In the genomic region with DNA sequence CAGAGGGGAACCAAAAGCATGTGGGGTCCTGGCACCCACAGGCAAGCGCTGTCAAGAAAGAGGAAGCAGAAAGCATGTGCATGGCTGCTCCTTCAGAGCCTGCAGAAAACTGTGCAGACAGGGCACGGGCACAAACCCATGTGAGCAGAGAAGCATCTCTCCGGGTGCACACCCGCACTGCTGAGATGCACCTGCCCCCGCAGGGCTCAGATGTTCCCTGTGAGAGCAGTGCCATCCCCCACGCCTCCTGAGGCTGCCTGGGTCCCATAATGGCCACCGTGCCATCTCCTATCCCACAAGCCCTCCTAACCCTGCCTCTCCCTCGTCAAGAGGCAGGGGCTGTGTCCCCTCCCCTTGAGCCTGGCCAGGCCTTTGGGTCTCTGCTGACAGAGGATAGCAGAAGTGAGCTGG, we compare ENCODE assay signal across 9 cellular contexts.
DNase-seq lines count a peak whose midpoint lies in the region; ATAC-seq and TF ChIP-seq lines count a peak whose summit lies in the region.
"Had no signal": no experiment of that assay in that cellular context is flagged by ENCODE, and none has a peak within 500 bp of the region (broad histone marks: within the 10 kb centered on the region; RNA-seq: fewer than 3 reads in every experiment).

No MANE protein-coding gene starts in this region.

- intact Hi-C loops in head of caudate nucleus (cut with DNase I): no loop called here

- H3K9me3 Mint-ChIP-seq in nephron progenitor cell: peaks cover 37% of the 10 kb centered on the region

- peak overlapping the region; percentile 97 for H3K27ac ChIP-seq in BLaER1

- no peaks in the 10 kb centered on the region for H4K20me1 ChIP-seq in BLaER1

- in situ Hi-C loops in GM18951 (cut with MboI; ENCODE audit: low sequenced_read_pairs, unreplicated experiment): no loop called here

- peaks cover 71% of the 10 kb centered on the region for H3K4me1 ChIP-seq in BLaER1

- H3K27ac Mint-ChIP-seq in nephron progenitor cell: no peak overlapping the region

- DNase-seq in NCI-H2171 (lab: John Stamatoyannopoulos, UW) (peak; percentile 9), head of caudate nucleus (peak; percentile 54 to 96 (median 83)), nephron progenitor cell (no peak)
- DNase-seq: CD4-positive, alpha-beta memory T cell had no signal

- H3K27me3 ChIP-seq in BLaER1: no peaks in the 10 kb centered on the region

- peaks cover 21% of the 10 kb centered on the region for H3K36me3 ChIP-seq in BLaER1

- peaks cover 37% of the 10 kb centered on the region for H3K4me1 Mint-ChIP-seq in nephron progenitor cell

- TF ChIP-seq POLR2A in GM18951 (IDR thresholded peaks at IDR 0.05; ENCODE audit: extremely low read depth, insufficient read depth, insufficient read length): peak; percentile 35

- H3K4me3 ChIP-seq in BLaER1: peak overlapping the region; percentile 66

- peaks cover 32% of the 10 kb centered on the region for H3K9me3 ChIP-seq in BLaER1

- H3K9ac ChIP-seq in BLaER1: peak overlapping the region; percentile 78

- H3K27me3 Mint-ChIP-seq in nephron progenitor cell (ENCODE audit: low read depth, poor library complexity): peaks cover 16% of the 10 kb centered on the region

- no peak for TF ChIP-seq CTCF in nephron progenitor cell (IDR thresholded peaks at IDR 0.05)

- ATAC-seq in HG03354 (IDR thresholded peaks at IDR 0.05; ENCODE audit: poor library complexity, severe bottlenecking, unreplicated experiment): no peak
- no peak for ATAC-seq in GM19035 (IDR thresholded peaks at IDR 0.05; ENCODE audit: unreplicated experiment)
- no peak for ATAC-seq in GM19351 (IDR thresholded peaks at IDR 0.05; ENCODE audit: unreplicated experiment)

- H3K36me3 Mint-ChIP-seq in nephron progenitor cell (ENCODE audit: low read depth): peaks cover 17% of the 10 kb centered on the region
- H3K36me3 Mint-ChIP-seq: CD4-positive, alpha-beta memory T cell had no signal

- H3K4me3 Mint-ChIP-seq in nephron progenitor cell: no peak overlapping the region
- H3K4me3 Mint-ChIP-seq: CD4-positive, alpha-beta memory T cell had no signal

- peak overlapping the region; percentile 100 for H3K4me2 ChIP-seq in BLaER1
